ENCODE assay signal across 20 cellular contexts in the genomic region with DNA sequence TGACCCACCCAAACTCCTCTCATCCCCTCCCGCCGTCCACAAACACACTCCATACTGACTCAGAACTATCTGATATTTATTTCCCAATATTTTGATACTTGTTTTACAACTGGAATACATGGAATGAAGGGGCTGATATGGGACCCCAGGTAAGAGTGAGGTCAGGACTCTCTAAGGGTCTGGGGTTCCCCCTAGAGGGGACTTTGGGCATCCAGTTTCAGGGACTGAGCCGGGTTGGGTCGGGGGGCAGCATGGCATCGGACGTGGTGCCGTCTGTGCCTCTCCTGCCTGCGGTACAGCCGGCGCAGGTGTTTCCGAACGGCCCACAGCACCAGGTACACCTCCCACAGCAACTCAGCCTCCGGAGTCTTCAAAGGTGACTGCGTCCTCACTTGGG. TPM values are rescaled to one million over a fixed set of nuclear protein-coding genes. Genes with fewer than 3 reads are reported as not detected.
A peak's percentile ranks its signal among the peaks of the same experiment; 100 is the strongest.
DNase-seq lines count a peak whose midpoint lies in the region; ATAC-seq, FAIRE-seq and TF ChIP-seq lines count a peak whose summit lies in the region.
"Had no signal": no experiment of that assay in that cellular context is flagged by ENCODE, and none has a peak within 500 bp of the region (broad histone marks: within the 10 kb centered on the region; RNA-seq: fewer than 3 reads in every experiment).

No MANE protein-coding gene starts in this region.

- H3K79me2 ChIP-seq in K562 (ENCODE audit: control insufficient read depth, insufficient read depth, low read length) = no peaks in the 10 kb centered on the region

- POLR2A ChIA-PET in K562 (lab: Yijun Ruan, JAX) = no interaction called here

- peaks cover 16% of the 10 kb centered on the region for H3K36me3 Mint-ChIP-seq in nephron progenitor cell (ENCODE audit: low read depth)

- H3K27me3 ChIP-seq in HUES64 (ENCODE audit: insufficient read depth, low read length) (no peaks in the 10 kb centered on the region), K562 (ENCODE audit: control insufficient read depth in 2 of 2, insufficient read depth in 2 of 2, low read length in 2 of 2) (no peaks in the 10 kb centered on the region), kidney epithelial cell (ENCODE audit: control insufficient read depth, insufficient read depth, low read length) (no peaks in the 10 kb centered on the region), esophagus squamous epithelium (no peaks in the 10 kb centered on the region)
- H3K27me3 ChIP-seq: BLaER1 treated with 17β-estradiol and CSF1 and Interleukin-3, amounts not matched to agents 10 nM and 100 nM; MG63 had no signal

- no peaks in the 10 kb centered on the region for H4K20me1 ChIP-seq in K562 (replicated peaks; ENCODE audit: control insufficient read depth, insufficient read depth, low read length)
- H4K20me1 ChIP-seq: BLaER1 treated with 17β-estradiol and CSF1 and Interleukin-3, amounts not matched to agents 10 nM and 100 nM had no signal

- H3K4me1 ChIP-seq in HUES64 (ENCODE audit: insufficient read depth, low read length) = peaks cover 7% of the 10 kb centered on the region
- H3K4me1 ChIP-seq in K562 (replicated peaks in 1 of 2; ENCODE audit: control insufficient read depth in 2 of 2, insufficient read depth in 2 of 2, low read length in 2 of 2) = peaks cover 3 to 11% of the 10 kb centered on the region in 2 experiments; a peak in 3 of 5 replicates
- peaks cover 0 to 6% (median 0%) of the 10 kb centered on the region in 3 donors for H3K4me1 ChIP-seq in esophagus squamous epithelium

- CTCF ChIA-PET in K562 (lab: Yijun Ruan, JAX; ENCODE audit: low intra/inter-chr PET ratio) = no interaction called here

- in situ Hi-C loops in K562 (cut with MboI) = loop anchor here (25.0 kb wide), 1 partner anchor 106 kb away; the partner anchor contains the start of gene SAP25

- no peak overlapping the region for H3K9ac ChIP-seq in HUES64 (ENCODE audit: low read depth, low read length)
- H3K9ac ChIP-seq in K562 (ENCODE audit: insufficient read depth in 1 of 2, low read depth in 2 of 2, low read length in 2 of 2) = no peak overlapping the region; a peak in 1 of 4 replicates
- H3K9ac ChIP-seq: KMS-11 had no signal

- peaks cover 10% of the 10 kb centered on the region for H3K27me3 Mint-ChIP-seq in nephron progenitor cell (ENCODE audit: low read depth, poor library complexity)

- no peak overlapping the region for H3K27ac Mint-ChIP-seq in nephron progenitor cell

- intact Hi-C loops in K562 (cut with micrococcal nuclease) (no loop called here), esophagus squamous epithelium (cut with DNase I) (no loop called here), left colon (cut with DNase I, micrococcal nuclease) (no loop called here)

- H3K9me1 ChIP-seq in K562 (ENCODE audit: control insufficient read depth, insufficient read depth, low read length) = no peaks in the 10 kb centered on the region

- H3K4me3 Mint-ChIP-seq in nephron progenitor cell = no peak overlapping the region

- H3K9me3 Mint-ChIP-seq in nephron progenitor cell = peaks cover 4% of the 10 kb centered on the region

- H3K9me3 ChIP-seq in HUES64 (ENCODE audit: insufficient read depth, low read depth, low read length) (no peaks in the 10 kb centered on the region), K562 (replicated peaks; ENCODE audit: control insufficient read depth, insufficient read depth, low read depth, low read length) (no peaks in the 10 kb centered on the region), esophagus squamous epithelium (no peaks in the 10 kb centered on the region)
- H3K9me3 ChIP-seq: BLaER1 treated with 17β-estradiol and CSF1 and Interleukin-3, amounts not matched to agents 10 nM and 100 nM; MG63 had no signal

- TF ChIP-seq RAD21 in K562 (CRISPR knock-in tag; conservative IDR thresholded peaks at IDR 0.05 in 1 of 2, IDR thresholded peaks at IDR 0.05 in 1 of 2) = 0 out of 4 replicates have a peak, but pooled peaks of 1 of the 2 experiments have one; percentile 29

- H2AFZ ChIP-seq in K562 (ENCODE audit: low read depth, low read length) = no peak overlapping the region

- WGBS in HUES64 = 91% methylated on average over 14 of the region's 14 CpGs
- 93% methylated on average over 13 of the region's 14 CpGs for WGBS in K562 (ENCODE audit: insufficient coverage, low coverage, missing lambda C conversion rate)
- WGBS in esophagus squamous epithelium, 2 donors = 85% methylated on average over 9 to 10 of the region's 14 CpGs

- DNase-seq in K562 (ENCODE audit: extremely low read depth in 1 of 4, low spot score in 3 of 4) = peak in 1 of 4 experiments; percentile 29
- DNase-seq in kidney epithelial cell (ENCODE audit: low read depth) = no peak
- DNase-seq in nephron progenitor cell = no peak
- DNase-seq in GM03348 (ENCODE audit: low spot score) = no peak
- DNase-seq in esophagus squamous epithelium (lab: John Stamatoyannopoulos, UW) = no peak
- DNase-seq in left colon = no peak
- DNase-seq: COR-L47, DMS153, MG63, NCI-H1417, NCI-H2029, NCI-H2171 treated with DMSO at 0.1 percent for 48 hours, PC-3, T-helper 1 cell had no signal

- H3K4me3 ChIP-seq in HUES64 (ENCODE audit: low read length) (no peak overlapping the region), K562 (no peak overlapping the region), kidney epithelial cell (ENCODE audit: low read depth, low read length) (no peak overlapping the region), esophagus squamous epithelium (no peak overlapping the region)
- H3K4me3 ChIP-seq: BLaER1 treated with 17β-estradiol and CSF1 and Interleukin-3, amounts not matched to agents 10 nM and 100 nM; MG63 had no signal

- H3K36me3 ChIP-seq in HUES64 (ENCODE audit: insufficient read depth, low read length) (no peaks in the 10 kb centered on the region), K562 (ENCODE audit: control insufficient read depth, insufficient read depth, low read length) (no peaks in the 10 kb centered on the region), kidney epithelial cell (ENCODE audit: control insufficient read depth, insufficient read depth, low read length) (no peaks in the 10 kb centered on the region), esophagus squamous epithelium (peaks cover 0 to 11% (median 0%) of the 10 kb centered on the region in 3 donors)
- H3K36me3 ChIP-seq: MG63 had no signal

- ATAC-seq in K562 = peak; percentile 66
- ATAC-seq in left colon = no peak
- ATAC-seq: PC-3 had no signal

- peaks cover 10% of the 10 kb centered on the region for H3K4me1 Mint-ChIP-seq in nephron progenitor cell

- BruUV-seq in K562 (replicated peaks; lab: Mats Ljungman, UMichigan) = no TSS peak

- TF ChIP-seq CTCF in GM12872 (IDR thresholded peaks at IDR 0.05; ENCODE audit: insufficient read depth, low read depth, low read length) (0 out of 3 replicates have a peak, but pooled peaks have one; percentile 20), K562 (IDR thresholded peaks at IDR 0.05 in 2 of 3, conservative IDR thresholded peaks at IDR 0.05 in 1 of 3; ENCODE audit: insufficient read depth in 2 of 3, low read depth in 1 of 3, low read length in 3 of 3) (peak; percentile 16 to 32 (median 29); a peak in 3 of 6 replicates), kidney epithelial cell (IDR thresholded peaks at IDR 0.05; ENCODE audit: insufficient read depth, low read length, poor library complexity, severe bottlenecking) (peak; percentile 4), nephron progenitor cell (IDR thresholded peaks at IDR 0.05) (no peak), esophagus squamous epithelium (IDR thresholded peaks at IDR 0.05) (no peak)

- FAIRE-seq in K562 (lab: Jason Lieb, UNC) = no peak
- FAIRE-seq: GM12891 had no signal

- no peak for TF ChIP-seq POLR2A in K562 (conservative IDR thresholded peaks at IDR 0.05)
- TF ChIP-seq POLR2A in esophagus squamous epithelium (IDR thresholded peaks at IDR 0.05) = no peak

- TF ChIP-seq EP300 in K562 (IDR thresholded peaks at IDR 0.05; ENCODE audit: low read length) = no peak

- H3K27ac ChIP-seq in HUES64 (ENCODE audit: low read depth, low read length) = peak overlapping the region; percentile 64; the same call in 1 of the 2 replicates
- H3K27ac ChIP-seq in K562 (ENCODE audit: extremely low read depth, low read depth, low read length) = no peak overlapping the region
- no peak overlapping the region for H3K27ac ChIP-seq in esophagus squamous epithelium
- H3K27ac ChIP-seq: HL-60, KMS-11 had no signal

- no peak overlapping the region for H3K4me2 ChIP-seq in K562 (ENCODE audit: insufficient read depth, low read length)
- H3K4me2 ChIP-seq: KMS-11 had no signal

RNA-seq across cellular contexts. Expression of gene SPACDR, which starts 7.5 kb away (rescaled TPM):
- not detected for polyA plus RNA-seq in HUES64 (2013, experiment 1 of 2)
- 0.38 TPM for polyA plus RNA-seq in HUES64 (2013, experiment 2 of 2)
- total RNA-seq in K562 (2011; cell fraction: chromatin; rRNA removed; ENCODE audit: low replicate concordance) = 3.4 and 9.9 TPM in 2 replicates
- 1.8 and 4.7 TPM in 2 replicates for total RNA-seq in K562 (2011; cell fraction: nucleolus; rRNA removed)
- total RNA-seq in K562 (2011; cell fraction: nucleoplasm; rRNA removed) = 2.4 and 3.8 TPM in 2 replicates
- total RNA-seq in K562 (2014; rRNA removed) (0.14 and 0.29 TPM in 2 replicates), K562 (2014; rRNA removed; fragmentation: Illumina TruSeq; extraction: Trizol) (not detected in 2 replicates), K562 (2015; rRNA removed; fragmentation: Illumina TruSeq; extraction: Trizol) (0.29 and 0.41 TPM in 2 replicates), K562 (2021) (0.55 and 1.2 TPM in 2 replicates), kidney epithelial cell (not detected in 2 replicates), esophagus squamous epithelium (not detected), left colon (under 1 TPM; 0.31 to 0.39 TPM)
- polyA plus RNA-seq in K562 (2011; rRNA removed) (0.18 and 0.20 TPM in 2 replicates), K562 (2014; fragmentation: Illumina TruSeq; extraction: Trizol) (0.13 and 0.24 TPM in 2 replicates), K562 (2014; fragmentation: Nextera tagmentation; extraction: Ambion mirVana) (under 1 TPM; 0.07 to 0.11 TPM), K562 (2014; rRNA removed) (0.12 and 0.15 TPM in 2 replicates)
- 0.40 and 0.56 TPM in 2 replicates for polyA plus RNA-seq in K562 (2011; cell fraction: cytosol; rRNA removed)
- 1.0 and 2.9 TPM in 2 replicates for polyA plus RNA-seq in K562 (2011; cell fraction: nucleus; rRNA removed)
- polyA plus RNA-seq in K562 (2012) = 0.47 and 2.1 TPM in 2 replicates
- polyA minus RNA-seq in K562 (2011; rRNA and poly(A)+ RNA removed) = not detected in 2 replicates
- polyA minus RNA-seq in K562 (2011; cell fraction: cytosol; rRNA and poly(A)+ RNA removed) = not detected in 2 replicates
- not detected in 2 replicates for polyA minus RNA-seq in K562 (2011; cell fraction: nucleus; rRNA and poly(A)+ RNA removed)

RNA-seq across cellular contexts. Expression of gene PPP1R35, which starts 20.3 kb away (rescaled TPM):
- 27.4 TPM for polyA plus RNA-seq in HUES64 (2013, experiment 1 of 2)
- polyA plus RNA-seq in HUES64 (2013, experiment 2 of 2) = 41.0 TPM
- total RNA-seq in K562 (2011; cell fraction: chromatin; rRNA removed; ENCODE audit: low replicate concordance) = 18.9 and 64.5 TPM in 2 replicates
- total RNA-seq in K562 (2011; cell fraction: nucleolus; rRNA removed) = 109 and 128 TPM in 2 replicates
- total RNA-seq in K562 (2011; cell fraction: nucleoplasm; rRNA removed) = 45.6 and 53.0 TPM in 2 replicates
- total RNA-seq in K562 (2014; rRNA removed) = 127 and 152 TPM in 2 replicates
- total RNA-seq in K562 (2014; rRNA removed; fragmentation: Illumina TruSeq; extraction: Trizol) = 18.9 and 25.9 TPM in 2 replicates
- 44.9 and 47.9 TPM in 2 replicates for total RNA-seq in K562 (2015; rRNA removed; fragmentation: Illumina TruSeq; extraction: Trizol)
- 124 and 135 TPM in 2 replicates for total RNA-seq in K562 (2021)
- polyA plus RNA-seq in K562 (2011; rRNA removed) = 28.2 and 31.7 TPM in 2 replicates
- 38.6 and 141 TPM in 2 replicates for polyA plus RNA-seq in K562 (2011; cell fraction: cytosol; rRNA removed)
- polyA plus RNA-seq in K562 (2011; cell fraction: nucleus; rRNA removed) = 136 and 297 TPM in 2 replicates
- polyA plus RNA-seq in K562 (2012) = 70.7 and 78.6 TPM in 2 replicates
- polyA plus RNA-seq in K562 (2014; fragmentation: Illumina TruSeq; extraction: Trizol) = 19.4 and 33.7 TPM in 2 replicates
- polyA plus RNA-seq in K562 (2014; fragmentation: Nextera tagmentation; extraction: Ambion mirVana) = 1 to 10 TPM; 2.9 to 5.9 TPM
- 153 and 185 TPM in 2 replicates for polyA plus RNA-seq in K562 (2014; rRNA removed)
- 2.2 and 5.8 TPM in 2 replicates for polyA minus RNA-seq in K562 (2011; rRNA and poly(A)+ RNA removed)
- 13.8 and 18.6 TPM in 2 replicates for polyA minus RNA-seq in K562 (2011; cell fraction: cytosol; rRNA and poly(A)+ RNA removed)
- 16.7 and 26.0 TPM in 2 replicates for polyA minus RNA-seq in K562 (2011; cell fraction: nucleus; rRNA and poly(A)+ RNA removed)
- 28.0 and 39.8 TPM in 2 replicates for total RNA-seq in kidney epithelial cell
- total RNA-seq in esophagus squamous epithelium = 10 to 100 TPM; 18.4 to 28.2 (median 26.4) TPM
- 10 to 100 TPM; 32.6 to 35.3 TPM for total RNA-seq in left colon

RNA-seq across cellular contexts. Expression of gene TSC22D4, which starts 22.5 kb away (rescaled TPM):
- polyA plus RNA-seq in HUES64 (2013, experiment 1 of 2) = 15.6 TPM
- polyA plus RNA-seq in HUES64 (2013, experiment 2 of 2) = 19.4 TPM
- total RNA-seq in K562 (2011; cell fraction: chromatin; rRNA removed; ENCODE audit: low replicate concordance) = 30.5 and 88.7 TPM in 2 replicates
- 56.8 and 60.5 TPM in 2 replicates for total RNA-seq in K562 (2011; cell fraction: nucleolus; rRNA removed)
- 38.6 and 57.1 TPM in 2 replicates for total RNA-seq in K562 (2011; cell fraction: nucleoplasm; rRNA removed)
- total RNA-seq in K562 (2014; rRNA removed) (77.6 and 102 TPM in 2 replicates), K562 (2014; rRNA removed; fragmentation: Illumina TruSeq; extraction: Trizol) (10.1 and 13.1 TPM in 2 replicates), K562 (2015; rRNA removed; fragmentation: Illumina TruSeq; extraction: Trizol) (31.3 and 33.9 TPM in 2 replicates), K562 (2021) (102 and 107 TPM in 2 replicates), kidney epithelial cell (41.6 and 45.3 TPM in 2 replicates), esophagus squamous epithelium (10 to 100 TPM; 29.2 to 65.0 (median 33.7) TPM), left colon (10 to 100 TPM; 45.9 to 57.2 TPM)
- polyA plus RNA-seq in K562 (2011; rRNA removed) (14.2 and 18.8 TPM in 2 replicates), K562 (2014; fragmentation: Illumina TruSeq; extraction: Trizol) (28.7 and 51.7 TPM in 2 replicates), K562 (2014; fragmentation: Nextera tagmentation; extraction: Ambion mirVana) (under 1 TPM; 0.37 to 0.92 TPM), K562 (2014; rRNA removed) (57.9 and 61.0 TPM in 2 replicates)
- 13.0 and 47.0 TPM in 2 replicates for polyA plus RNA-seq in K562 (2011; cell fraction: cytosol; rRNA removed)
- 22.1 and 53.6 TPM in 2 replicates for polyA plus RNA-seq in K562 (2011; cell fraction: nucleus; rRNA removed)
- polyA plus RNA-seq in K562 (2012) = 64.9 and 107 TPM in 2 replicates
- 5.5 and 9.6 TPM in 2 replicates for polyA minus RNA-seq in K562 (2011; rRNA and poly(A)+ RNA removed)
- 24.5 and 26.5 TPM in 2 replicates for polyA minus RNA-seq in K562 (2011; cell fraction: cytosol; rRNA and poly(A)+ RNA removed)
- 10.0 and 13.5 TPM in 2 replicates for polyA minus RNA-seq in K562 (2011; cell fraction: nucleus; rRNA and poly(A)+ RNA removed)

RNA-seq across cellular contexts. Expression of gene MEPCE, which starts 26.9 kb away (rescaled TPM):
- 40.5 TPM for polyA plus RNA-seq in HUES64 (2013, experiment 1 of 2)
- 36.3 TPM for polyA plus RNA-seq in HUES64 (2013, experiment 2 of 2)
- 33.3 and 101 TPM in 2 replicates for total RNA-seq in K562 (2011; cell fraction: chromatin; rRNA removed; ENCODE audit: low replicate concordance)
- total RNA-seq in K562 (2011; cell fraction: nucleolus; rRNA removed) = 57.9 and 76.5 TPM in 2 replicates
- total RNA-seq in K562 (2011; cell fraction: nucleoplasm; rRNA removed) = 40.2 and 43.9 TPM in 2 replicates
- total RNA-seq in K562 (2014; rRNA removed) (50.6 and 65.4 TPM in 2 replicates), K562 (2014; rRNA removed; fragmentation: Illumina TruSeq; extraction: Trizol) (24.9 and 29.5 TPM in 2 replicates), K562 (2015; rRNA removed; fragmentation: Illumina TruSeq; extraction: Trizol) (60.3 and 60.4 TPM in 2 replicates), K562 (2021) (72.8 and 76.3 TPM in 2 replicates), kidney epithelial cell (29.7 and 30.0 TPM in 2 replicates), esophagus squamous epithelium (10 to 100 TPM; 18.0 to 27.7 (median 23.4) TPM), left colon (10 to 100 TPM; 27.4 to 30.2 TPM)
- polyA plus RNA-seq in K562 (2011; rRNA removed) (16.1 and 16.7 TPM in 2 replicates), K562 (2014; fragmentation: Illumina TruSeq; extraction: Trizol) (66.5 and 77.3 TPM in 2 replicates), K562 (2014; fragmentation: Nextera tagmentation; extraction: Ambion mirVana) (10 to 100 TPM; 10.9 to 13.7 TPM), K562 (2014; rRNA removed) (42.7 and 44.1 TPM in 2 replicates)
- 13.0 and 28.0 TPM in 2 replicates for polyA plus RNA-seq in K562 (2011; cell fraction: cytosol; rRNA removed)
- 23.6 and 47.0 TPM in 2 replicates for polyA plus RNA-seq in K562 (2011; cell fraction: nucleus; rRNA removed)
- polyA plus RNA-seq in K562 (2012) = 54.7 and 58.7 TPM in 2 replicates
- 20.0 and 29.4 TPM in 2 replicates for polyA minus RNA-seq in K562 (2011; rRNA and poly(A)+ RNA removed)
- 18.7 and 24.0 TPM in 2 replicates for polyA minus RNA-seq in K562 (2011; cell fraction: cytosol; rRNA and poly(A)+ RNA removed)
- 27.9 and 29.5 TPM in 2 replicates for polyA minus RNA-seq in K562 (2011; cell fraction: nucleus; rRNA and poly(A)+ RNA removed)

RNA-seq across cellular contexts. Expression of gene NYAP1, which starts 27.2 kb away (rescaled TPM):
- 2.1 TPM for polyA plus RNA-seq in HUES64 (2013, experiment 1 of 2)
- 2.8 TPM for polyA plus RNA-seq in HUES64 (2013, experiment 2 of 2)
- 0.53 and 1.0 TPM in 2 replicates for total RNA-seq in K562 (2011; cell fraction: chromatin; rRNA removed; ENCODE audit: low replicate concordance)
- 0.67 and 0.79 TPM in 2 replicates for total RNA-seq in K562 (2011; cell fraction: nucleolus; rRNA removed)
- total RNA-seq in K562 (2011; cell fraction: nucleoplasm; rRNA removed) = 0.23 and 0.59 TPM in 2 replicates
- 0.32 and 0.98 TPM in 2 replicates for total RNA-seq in K562 (2014; rRNA removed)
- total RNA-seq in K562 (2014; rRNA removed; fragmentation: Illumina TruSeq; extraction: Trizol) = 0.11 and 0.13 TPM in 2 replicates
- total RNA-seq in K562 (2015; rRNA removed; fragmentation: Illumina TruSeq; extraction: Trizol) = 0.15 and 0.22 TPM in 2 replicates
- 0.82 and 0.87 TPM in 2 replicates for total RNA-seq in K562 (2021)
- polyA plus RNA-seq in K562 (2011; rRNA removed) = 0.09 and 0.13 TPM in 2 replicates
- 0.15 and 1.4 TPM in 2 replicates for polyA plus RNA-seq in K562 (2011; cell fraction: cytosol; rRNA removed)
- 0.34 and 1.7 TPM in 2 replicates for polyA plus RNA-seq in K562 (2011; cell fraction: nucleus; rRNA removed)
- polyA plus RNA-seq in K562 (2012) = 0.35 and 0.65 TPM in 2 replicates
- 0.13 and 0.17 TPM in 2 replicates for polyA plus RNA-seq in K562 (2014; fragmentation: Illumina TruSeq; extraction: Trizol)
- not detected for polyA plus RNA-seq in K562 (2014; fragmentation: Nextera tagmentation; extraction: Ambion mirVana)
- polyA plus RNA-seq in K562 (2014; rRNA removed) = 0.88 and 1.0 TPM in 2 replicates
- 0.11 TPM in 1 of 2 replicates, not detected in the other for polyA minus RNA-seq in K562 (2011; rRNA and poly(A)+ RNA removed)
- polyA minus RNA-seq in K562 (2011; cell fraction: cytosol; rRNA and poly(A)+ RNA removed) = not detected in 2 replicates
- 0.22 and 0.40 TPM in 2 replicates for polyA minus RNA-seq in K562 (2011; cell fraction: nucleus; rRNA and poly(A)+ RNA removed)
- 0.14 and 0.46 TPM in 2 replicates for total RNA-seq in kidney epithelial cell
- 1 to 10 TPM in 1 of 4 donors, under 1 TPM in 2, not detected in 1; 0.31 to 1.1 (median 0.57) TPM for total RNA-seq in esophagus squamous epithelium
- under 1 TPM; 0.27 to 0.47 TPM for total RNA-seq in left colon

Comparison
In these comparisons a context has a peak if more than half of its experiments do, and no peak if none do; other contexts are left out.
1. CTCF ChIP-seq: peak in GM12872 (single experiment), K562 (3 of 3) and kidney epithelial cell (single experiment); none in nephron progenitor cell (single experiment) and esophagus squamous epithelium (0 of 6).